11 cellular contexts compared by ENCODE assay signal in the genomic region with DNA sequence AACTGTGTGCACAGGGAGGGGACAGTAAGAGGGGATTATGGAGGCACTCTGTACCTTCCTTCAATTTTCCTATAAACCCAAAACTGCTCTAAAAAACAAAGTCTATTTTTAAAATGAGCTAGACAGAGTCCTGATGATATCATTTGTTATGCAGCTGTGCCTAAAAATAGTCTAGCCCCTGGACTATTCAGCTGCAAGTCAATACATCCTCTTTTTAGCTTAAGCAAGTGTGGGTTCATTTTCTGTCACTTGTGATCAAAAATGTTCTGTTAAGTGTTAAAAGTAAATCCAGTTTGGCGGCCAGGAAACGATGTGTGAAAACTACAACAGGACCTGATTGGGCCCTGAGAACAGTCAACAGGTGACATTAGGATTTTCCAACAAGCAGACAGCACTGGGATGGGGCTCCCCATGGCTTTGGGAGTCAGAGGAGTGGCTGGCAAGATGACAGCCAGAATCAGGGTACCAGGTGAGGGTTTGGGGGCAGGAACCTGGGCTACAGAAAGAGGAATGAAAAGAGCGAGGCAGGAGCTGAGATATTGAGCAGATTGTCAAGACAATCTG.
DNase-seq lines count a peak whose midpoint lies in the region; ATAC-seq and TF ChIP-seq lines count a peak whose summit lies in the region.
"Had no signal": no experiment of that assay in that cellular context is flagged by ENCODE, and none has a peak within 500 bp of the region (broad histone marks: within the 10 kb centered on the region; RNA-seq: fewer than 3 reads in every experiment).

No MANE protein-coding gene starts in this region.

- H3K4me3 ChIP-seq in BLaER1, result peak overlapping the region; percentile 20; the same call in 1 of the 2 replicates
- peak overlapping the region; percentile 4 for H3K4me3 ChIP-seq in OCI-LY1 (ENCODE audit: low read depth, low read length, poor library complexity, severe bottlenecking)
- H3K4me3 ChIP-seq: lung had no signal

- no peaks in the 10 kb centered on the region for H3K9me2 ChIP-seq in OCI-LY1 (ENCODE audit: low read depth, low read length)

- H3K27me3 ChIP-seq in BLaER1 (no peaks in the 10 kb centered on the region), OCI-LY1 (ENCODE audit: insufficient read depth, low read length) (no peaks in the 10 kb centered on the region)

- H4K20me1 ChIP-seq in BLaER1 (no peaks in the 10 kb centered on the region), OCI-LY1 (ENCODE audit: insufficient read depth, low read length) (no peaks in the 10 kb centered on the region)

- H3F3A ChIP-seq in OCI-LY1 (ENCODE audit: insufficient read depth, low read length), result 0 out of 2 replicates have a peak, but pooled peaks cover 6% of the 10 kb centered on the region

- no peak for TF ChIP-seq CTCF in OCI-LY1 (IDR thresholded peaks at IDR 0.05; ENCODE audit: low read length)

- 0 out of 2 replicates have a peak, but pooled peaks cover 5% of the 10 kb centered on the region for H3K36me3 ChIP-seq in BLaER1
- H3K36me3 ChIP-seq in OCI-LY1 (ENCODE audit: insufficient read depth, low read length), result no peaks in the 10 kb centered on the region

- no peaks in the 10 kb centered on the region for H3K79me2 ChIP-seq in OCI-LY1 (ENCODE audit: insufficient read depth, low read length)

- H2AFZ ChIP-seq in OCI-LY1 (ENCODE audit: low read length), result no peak overlapping the region

- H3K4me2 ChIP-seq in BLaER1, result peak overlapping the region; percentile 71
- peak overlapping the region; percentile 53 for H3K4me2 ChIP-seq in OCI-LY1 (ENCODE audit: low read length)

- H3K27ac ChIP-seq in BLaER1 (peak overlapping the region; percentile 96), OCI-LY1 (ENCODE audit: low read depth, low read length, poor library complexity, severe bottlenecking) (peak overlapping the region; percentile 98)

- ATAC-seq in GM21390 (IDR thresholded peaks at IDR 0.05; ENCODE audit: unreplicated experiment), result peak; percentile 45

- DNase-seq in hepatic stellate cell (ENCODE audit: low spot score) (peak; percentile 22), epidermal melanocyte (ENCODE audit: insufficient read length, low spot score) (no peak), NCI-H1694 (lab: John Stamatoyannopoulos, UW) (no peak), COR-L47 (lab: John Stamatoyannopoulos, UW) (no peak), D341Med (ENCODE audit: low spot score) (no peak)
- DNase-seq: activated T-cell treated with anti-CD3 and anti-CD28 coated beads, Interleukin-2, amount 50 U/mL, for 1 hour; CD4-positive, alpha-beta memory T cell had no signal

- H3K9ac ChIP-seq in BLaER1, result peak overlapping the region; percentile 77
- peak overlapping the region; percentile 58 for H3K9ac ChIP-seq in OCI-LY1 (ENCODE audit: low read length)

- peaks cover 76% of the 10 kb centered on the region for H3K4me1 ChIP-seq in BLaER1
- H3K4me1 ChIP-seq in OCI-LY1 (ENCODE audit: insufficient read depth, low read length, severe bottlenecking), result peaks cover 57% of the 10 kb centered on the region

- H3K9me3 ChIP-seq in BLaER1 (peaks cover 30% of the 10 kb centered on the region; the same call in 1 of the 2 replicates), OCI-LY1 (ENCODE audit: low read length) (no peaks in the 10 kb centered on the region; the same call in 1 of the 2 replicates)
